ENCODE assay signal across 8 cellular contexts in genomic region chr11:61695917-61696316, GRCh38.
A peak's percentile ranks its signal among the peaks of the same experiment; 100 is the strongest.
DNase-seq lines count a peak whose midpoint lies in the region; ATAC-seq, FAIRE-seq and TF ChIP-seq lines count a peak whose summit lies in the region.

No MANE protein-coding gene starts in this region.

- FAIRE-seq in RCC 7860 (lab: Jason Lieb, UNC) (peak; percentile 81), urothelium cell line (lab: Jason Lieb, UNC) (peak; percentile 82)

- intact Hi-C loops in head of caudate nucleus (cut with DNase I) = no loop called here

- DNase-seq in AG08395 (ENCODE audit: low spot score) = peak; percentile 79
- DNase-seq in RCC 7860 (ENCODE audit: low spot score) = peak; percentile 89
- peak; percentile 73 to 87 (median 80) for DNase-seq in activated naive CD4-positive, alpha-beta T cell (lab: John Stamatoyannopoulos, UW)
- DNase-seq in head of caudate nucleus = peak; percentile 39 to 92 (median 80)
- DNase-seq in retinal pigment epithelial cell (ENCODE audit: low read depth) = peak; percentile 74
- peak; percentile 88 for DNase-seq in urothelium cell line (ENCODE audit: low spot score)
- DNase-seq in NCI-H1105 treated with DMSO at 0.1 percent for 48 hours (lab: John Stamatoyannopoulos, UW) = no peak

- ATAC-seq in GM21576 (IDR thresholded peaks at IDR 0.05; ENCODE audit: unreplicated experiment) = peak; percentile 62

- no peak overlapping the region for H3K4me3 ChIP-seq in retinal pigment epithelial cell (ENCODE audit: low read length)

- peak; percentile 29 for TF ChIP-seq CTCF in retinal pigment epithelial cell (conservative IDR thresholded peaks at IDR 0.05; ENCODE audit: low read depth, low read length)
